8 cellular contexts compared by ENCODE assay signal in the genomic region with DNA sequence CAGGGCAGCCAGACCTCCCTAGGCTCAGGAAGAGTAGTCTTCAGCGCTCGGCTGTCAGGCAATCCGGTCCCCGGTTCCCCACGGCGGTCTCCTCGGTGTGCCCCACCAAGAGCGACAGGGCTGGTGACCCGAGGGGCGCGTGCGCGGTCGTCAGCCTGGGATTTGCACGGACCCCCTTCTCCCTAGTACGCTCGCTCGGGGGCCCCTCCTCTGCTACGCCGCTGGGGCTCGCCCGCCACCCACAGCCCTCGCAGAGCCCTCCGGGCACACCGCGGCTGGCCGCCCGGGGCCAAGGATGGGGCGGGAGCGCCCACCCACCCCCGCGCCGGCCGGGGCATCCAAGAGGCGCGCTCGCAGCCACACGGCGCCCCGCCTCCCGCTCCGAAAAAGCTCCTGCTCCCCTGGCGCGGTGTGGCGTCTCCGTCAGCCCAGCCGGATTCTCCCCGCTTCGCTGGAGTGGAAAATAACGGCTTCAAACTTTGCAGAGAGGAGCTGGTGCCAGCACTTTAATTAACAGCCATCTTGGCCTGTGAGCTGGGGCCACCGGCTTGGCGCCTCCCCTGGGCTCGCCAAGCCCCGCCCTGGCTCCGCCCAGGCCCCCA. TPM values are rescaled to one million over a fixed set of nuclear protein-coding genes. Genes with fewer than 3 reads are reported as not detected.
DNase-seq lines count a peak whose midpoint lies in the region; ATAC-seq and TF ChIP-seq lines count a peak whose summit lies in the region.

No MANE protein-coding gene starts in this region.

- WGBS in testis, 2 donors: 1 to 6% methylated on average over 27 to 51 of the region's 55 CpGs

- H3K27ac Mint-ChIP-seq in MCF 10A (ENCODE audit: low read depth, unreplicated experiment): no peak overlapping the region

- H3K9ac ChIP-seq in MM.1S (ENCODE audit: low read length): no peak overlapping the region

- H3K9me2 ChIP-seq in MM.1S (replicated peaks; ENCODE audit: insufficient read depth, low read length): no peaks in the 10 kb centered on the region

- H3K9me3 Mint-ChIP-seq in MCF 10A (ENCODE audit: unreplicated experiment): no peaks in the 10 kb centered on the region

- DNase-seq in D341Med (ENCODE audit: low spot score): peak; percentile 87
- DNase-seq in MM.1S: no peak
- DNase-seq in MCF 10A (ENCODE audit: unreplicated experiment): no peak
- peak; percentile 49 for DNase-seq in kidney glomerular epithelial cell (lab: John Stamatoyannopoulos, UW)
- DNase-seq in testis: peak; percentile 48
- no peak for DNase-seq in sciatic nerve (ENCODE audit: low spot score)

- H3K27ac ChIP-seq in MM.1S (ENCODE audit: low read length) (no peak overlapping the region), testis (no peak overlapping the region)

- H3K4me1 ChIP-seq in MM.1S (ENCODE audit: low read length): peaks cover 6% of the 10 kb centered on the region; the same call in 1 of the 2 replicates
- peaks cover 14% of the 10 kb centered on the region for H3K4me1 ChIP-seq in testis

- H3K4me3 ChIP-seq in MM.1S (ENCODE audit: low read length) (no peak overlapping the region), testis (peak overlapping the region; percentile 34 to 37)

- no peak for TF ChIP-seq POLR2A in testis (IDR thresholded peaks at IDR 0.05)

- H3K36me3 ChIP-seq in MM.1S (replicated peaks; ENCODE audit: insufficient read depth, low read length): no peaks in the 10 kb centered on the region
- H3K36me3 ChIP-seq in testis (ENCODE audit: low read depth, missing control alignments): no peaks in the 10 kb centered on the region

- CTCF ChIA-PET in MCF 10A (lab: Yijun Ruan, JAX): interaction anchor here (0.7 to 1.1 kb wide), 3 partner anchors 9 to 216 kb away, joined by 3 to 4 read pairs (median 4); no protein-coding TSS in a partner anchor

- peaks cover 30% of the 10 kb centered on the region for H3K4me1 Mint-ChIP-seq in MCF 10A (ENCODE audit: insufficient read depth, unreplicated experiment)

- POLR2A ChIA-PET in MCF 10A (lab: Yijun Ruan, JAX): interaction anchor here (0.6 to 1.5 kb wide), 5 partner anchors 8 to 50 kb away, joined by 3 to 7 read pairs (median 3); no protein-coding TSS in a partner anchor

- no peaks in the 10 kb centered on the region for H3K36me3 Mint-ChIP-seq in MCF 10A (ENCODE audit: insufficient read depth, unreplicated experiment)

- no peaks in the 10 kb centered on the region for H3F3A ChIP-seq in MM.1S (ENCODE audit: insufficient read depth, low read length)

- H2AFZ ChIP-seq in MM.1S (ENCODE audit: low read length): no peak overlapping the region

- no peaks in the 10 kb centered on the region for H3K27me3 Mint-ChIP-seq in MCF 10A (ENCODE audit: insufficient read depth, unreplicated experiment)

- H3K9me3 ChIP-seq in MM.1S (replicated peaks; ENCODE audit: insufficient read depth, low read length) (no peaks in the 10 kb centered on the region), testis (no peaks in the 10 kb centered on the region)

- no peak for TF ChIP-seq CTCF in MM.1S (IDR thresholded peaks at IDR 0.05; ENCODE audit: low read length)
- TF ChIP-seq CTCF in MCF 10A (IDR thresholded peaks at IDR 0.05; ENCODE audit: unreplicated experiment): no peak
- no peak for TF ChIP-seq CTCF in testis (IDR thresholded peaks at IDR 0.05)

- intact Hi-C loops in MCF 10A (cut with micrococcal nuclease) (no loop called here), testis (cut with DNase I; ENCODE audit: low total_unique reads) (no loop called here), sciatic nerve (cut with DNase I) (no loop called here)

- no peaks in the 10 kb centered on the region for H3K79me2 ChIP-seq in MM.1S (ENCODE audit: low read length)

- H3K27me3 ChIP-seq in MM.1S (replicated peaks; ENCODE audit: insufficient read depth, low read length): peaks cover 74% of the 10 kb centered on the region
- H3K27me3 ChIP-seq in testis: no peaks in the 10 kb centered on the region

- H3K4me2 ChIP-seq in MM.1S (ENCODE audit: low read depth, low read length): peak overlapping the region; percentile 37; the same call in 1 of the 2 replicates

- peak overlapping the region; percentile 49 for H3K4me3 Mint-ChIP-seq in MCF 10A (ENCODE audit: unreplicated experiment)

- BruUV-seq in MCF 10A (replicated peaks; lab: Mats Ljungman, UMichigan): no TSS peak

- no peaks in the 10 kb centered on the region for H4K20me1 ChIP-seq in MM.1S (ENCODE audit: insufficient read depth, low read length)

- ATAC-seq in sciatic nerve: no peak
- ATAC-seq in HG03460 (IDR thresholded peaks at IDR 0.05; ENCODE audit: unreplicated experiment): no peak
- no peak for ATAC-seq in HG03045 (IDR thresholded peaks at IDR 0.05; ENCODE audit: unreplicated experiment)

RNA-seq across cellular contexts. Expression of gene C1QL1, which starts 2.1 kb away (rescaled TPM):
- total RNA-seq in MCF 10A (2022) (0.56 and 0.96 TPM in 2 replicates), testis (1 to 10 TPM in 1 of 2 donors, under 1 TPM in 1; 0.74 to 1.3 TPM), sciatic nerve (6.0 TPM)
- polyA plus RNA-seq in testis (ENCODE audit: insufficient read depth, low read depth, low replicate concordance): 1.7 TPM

RNA-seq across cellular contexts. Expression of gene KIF18B, which starts 22.7 kb away (rescaled TPM):
- total RNA-seq in MCF 10A (2022) (11.2 and 17.5 TPM in 2 replicates), testis (1 to 10 TPM; 3.7 to 6.0 TPM), sciatic nerve (0.40 TPM)
- polyA plus RNA-seq in testis (ENCODE audit: insufficient read depth, low read depth, low replicate concordance): 4.7 TPM

RNA-seq across cellular contexts. Expression of gene GFAP, which starts 54.9 kb away (rescaled TPM):
- total RNA-seq in MCF 10A (2022): not detected in 2 replicates
- under 1 TPM; 0.55 to 0.62 TPM for total RNA-seq in testis
- 0.91 TPM for polyA plus RNA-seq in testis (ENCODE audit: insufficient read depth, low read depth, low replicate concordance)
- total RNA-seq in sciatic nerve: 9.2 TPM

Comparison
In these comparisons a context has a peak if more than half of its experiments do, and no peak if none do; other contexts are left out.
1. DNase-seq: peak in D341Med (single experiment), kidney glomerular epithelial cell (single experiment) and testis (single experiment); none in MM.1S (single experiment), MCF 10A (single experiment) and sciatic nerve (single experiment).